Comparison of ENCODE assay signal across 8 cellular contexts in genomic region chr18:63162271-63163014, GRCh38.
DNase-seq lines count a peak whose midpoint lies in the region; ATAC-seq lines count a peak whose summit lies in the region.

No MANE protein-coding gene starts in this region.

- H3K9me3 Mint-ChIP-seq in activated naive CD4-positive, alpha-beta T cell treated with anti-CD3 and anti-CD28 coated beads, Interleukin-2, amount 50 U/mL, for 24 hours: no peaks in the 10 kb centered on the region
- H3K9me3 Mint-ChIP-seq in naive thymus-derived CD4-positive, alpha-beta T cell: peaks cover 0 to 8% (median 0%) of the 10 kb centered on the region in 11 donors

- POLR2A ChIA-PET in naive thymus-derived CD4-positive, alpha-beta T cell (lab: Charles Lee): interaction anchor here (0.7 to 5.2 kb wide), 26 partner anchors 10 to 260 kb away, joined by 3 to 39 read pairs (median 6); partner anchors contain the start of genes BCL2 and VPS4B

- H3K4me3 Mint-ChIP-seq in activated naive CD4-positive, alpha-beta T cell treated with anti-CD3 and anti-CD28 coated beads, Interleukin-2, amount 50 U/mL, for 24 hours: peak overlapping the region; percentile 89
- H3K4me3 Mint-ChIP-seq in naive thymus-derived CD4-positive, alpha-beta T cell: peak overlapping the region; percentile 69 to 99 (median 83)

- H3K4me1 ChIP-seq in naive thymus-derived CD4-positive, alpha-beta T cell (ENCODE audit: control insufficient read depth in 2 of 2, insufficient read depth in 2 of 2, low read length in 2 of 2): peaks cover 56 to 69% of the 10 kb centered on the region in 2 donors

- CTCF ChIA-PET in naive thymus-derived CD4-positive, alpha-beta T cell (lab: Charles Lee): interaction anchor here (0.7 to 2.7 kb wide), 8 partner anchors 11 to 161 kb away, joined by 3 to 7 read pairs (median 4); partner anchors contain the start of gene BCL2

- intact Hi-C loops in naive thymus-derived CD4-positive, alpha-beta T cell (cut with micrococcal nuclease): loop anchor here (1.0 to 10.0 kb wide), 7 partner anchors 7 to 638 kb away; partner anchors contain the start of gene ZCCHC2 (in 1 of the 2)

- peak; percentile 13 for ATAC-seq in HG03439 (IDR thresholded peaks at IDR 0.05; ENCODE audit: unreplicated experiment)
- no peak for ATAC-seq in naive thymus-derived CD4-positive, alpha-beta T cell

- H3K36me3 Mint-ChIP-seq in activated naive CD4-positive, alpha-beta T cell treated with anti-CD3 and anti-CD28 coated beads, Interleukin-2, amount 50 U/mL, for 24 hours: peaks cover 22% of the 10 kb centered on the region
- H3K36me3 Mint-ChIP-seq in naive thymus-derived CD4-positive, alpha-beta T cell: peaks cover 3 to 45% (median 5%) of the 10 kb centered on the region in 5 donors

- peak overlapping the region; percentile 100 for H3K27ac Mint-ChIP-seq in activated naive CD4-positive, alpha-beta T cell treated with anti-CD3 and anti-CD28 coated beads, Interleukin-2, amount 50 U/mL, for 24 hours
- H3K27ac Mint-ChIP-seq in naive thymus-derived CD4-positive, alpha-beta T cell: peak overlapping the region; percentile 93 to 99 (median 95)

- peaks cover 95% of the 10 kb centered on the region for H3K4me1 Mint-ChIP-seq in activated naive CD4-positive, alpha-beta T cell treated with anti-CD3 and anti-CD28 coated beads, Interleukin-2, amount 50 U/mL, for 24 hours
- peaks cover 70 to 97% (median 94%) of the 10 kb centered on the region in 7 donors for H3K4me1 Mint-ChIP-seq in naive thymus-derived CD4-positive, alpha-beta T cell

- H3K27me3 Mint-ChIP-seq in activated naive CD4-positive, alpha-beta T cell treated with anti-CD3 and anti-CD28 coated beads, Interleukin-2, amount 50 U/mL, for 24 hours: no peaks in the 10 kb centered on the region
- no peaks in the 10 kb centered on the region for H3K27me3 Mint-ChIP-seq in naive thymus-derived CD4-positive, alpha-beta T cell

- H3K9me3 ChIP-seq in naive thymus-derived CD4-positive, alpha-beta T cell (ENCODE audit: control insufficient read depth in 2 of 3, low read length in 3 of 3): no peaks in the 10 kb centered on the region

- no peaks in the 10 kb centered on the region for H3K27me3 ChIP-seq in naive thymus-derived CD4-positive, alpha-beta T cell (ENCODE audit: control insufficient read depth in 2 of 2, insufficient read depth in 2 of 2, low read length in 2 of 2)

- H3K36me3 ChIP-seq in naive thymus-derived CD4-positive, alpha-beta T cell (ENCODE audit: control insufficient read depth in 2 of 3, insufficient read depth in 3 of 3, low read length in 3 of 3): no peaks in the 10 kb centered on the region

- DNase-seq in AG08395 (ENCODE audit: low spot score): peak; percentile 55
- DNase-seq in GM19240 (ENCODE audit: insufficient read length, low spot score): peak; percentile 34
- no peak for DNase-seq in naive thymus-derived CD4-positive, alpha-beta T cell
- no peak for DNase-seq in NCI-H748 (lab: John Stamatoyannopoulos, UW; ENCODE audit: unreplicated experiment)
- DNase-seq in NCI-H446 (lab: John Stamatoyannopoulos, UW): no peak
- DNase-seq in COR-L47 (lab: John Stamatoyannopoulos, UW): no peak

- H3K4me3 ChIP-seq in naive thymus-derived CD4-positive, alpha-beta T cell (ENCODE audit: low read length): peak overlapping the region; percentile 8

- H3K27ac ChIP-seq in naive thymus-derived CD4-positive, alpha-beta T cell (ENCODE audit: low read depth, low read length): peak overlapping the region; percentile 90

Comparison
In these comparisons a context has a peak if more than half of its experiments do, and no peak if none do; other contexts are left out.
1. DNase-seq: peak in AG08395 (single experiment) and GM19240 (single experiment); none in naive thymus-derived CD4-positive, alpha-beta T cell (0 of 9), NCI-H748 (single experiment), NCI-H446 (0 of 2) and COR-L47 (single experiment).